8 cellular contexts compared by ENCODE assay signal in genomic region chr18:9404565-9405060, GRCh38.
DNase-seq lines count a peak whose midpoint lies in the region; ATAC-seq and TF ChIP-seq lines count a peak whose summit lies in the region.

No MANE protein-coding gene starts in this region.

- peaks cover 5% of the 10 kb centered on the region for H3K9me3 Mint-ChIP-seq in activated naive CD8-positive, alpha-beta T cell treated with anti-CD3 and anti-CD28 coated beads for 36 hours
- no peaks in the 10 kb centered on the region for H3K9me3 Mint-ChIP-seq in neural progenitor cell
- no peaks in the 10 kb centered on the region for H3K9me3 Mint-ChIP-seq in glutamatergic neuron (ENCODE audit: unreplicated experiment)

- H4K20me1 ChIP-seq in neural progenitor cell (ENCODE audit: low read depth) = no peaks in the 10 kb centered on the region
- no peaks in the 10 kb centered on the region for H4K20me1 ChIP-seq in mammary epithelial cell (ENCODE audit: insufficient read depth, low read length)

- no peaks in the 10 kb centered on the region for H3K27me3 Mint-ChIP-seq in activated naive CD8-positive, alpha-beta T cell treated with anti-CD3 and anti-CD28 coated beads for 36 hours
- H3K27me3 Mint-ChIP-seq in neural progenitor cell (ENCODE audit: insufficient read depth, low read depth) (peaks cover 3% of the 10 kb centered on the region), glutamatergic neuron (ENCODE audit: unreplicated experiment) (no peaks in the 10 kb centered on the region)

- H3K9me3 ChIP-seq in neural progenitor cell (ENCODE audit: low read depth) (peaks cover 4% of the 10 kb centered on the region), ascending aorta (no peaks in the 10 kb centered on the region), mammary epithelial cell (replicated peaks; ENCODE audit: insufficient read depth, low read length) (no peaks in the 10 kb centered on the region)

- in situ Hi-C loops in mammary epithelial cell (cut with MboI; ENCODE audit: low sequenced_read_pairs in 2 of 2) = no loop called here

- peak overlapping the region; percentile 78 for H3K4me3 Mint-ChIP-seq in activated naive CD8-positive, alpha-beta T cell treated with anti-CD3 and anti-CD28 coated beads for 36 hours
- H3K4me3 Mint-ChIP-seq in neural progenitor cell = no peak overlapping the region
- H3K4me3 Mint-ChIP-seq in glutamatergic neuron (ENCODE audit: unreplicated experiment) = no peak overlapping the region

- no TSS peak for BruUV-seq in mammary epithelial cell (replicated peaks; lab: Mats Ljungman, UMichigan)

- WGBS in mammary epithelial cell (ENCODE audit: low coverage, missing lambda C conversion rate) = 91% methylated on average over 16 of the region's 19 CpGs

- H3K36me3 Mint-ChIP-seq in activated naive CD8-positive, alpha-beta T cell treated with anti-CD3 and anti-CD28 coated beads for 36 hours = peaks cover 9% of the 10 kb centered on the region
- H3K36me3 Mint-ChIP-seq in neural progenitor cell (peaks cover 12% of the 10 kb centered on the region), glutamatergic neuron (ENCODE audit: unreplicated experiment) (peaks cover 4% of the 10 kb centered on the region)

- H3K36me3 ChIP-seq in neural progenitor cell (no peaks in the 10 kb centered on the region), ascending aorta (peaks cover 0 to 4% of the 10 kb centered on the region in 2 donors), mammary epithelial cell (ENCODE audit: insufficient read depth, low read length) (no peaks in the 10 kb centered on the region)

- TF ChIP-seq CTCF in GM12875 (IDR thresholded peaks at IDR 0.05; ENCODE audit: borderline replicate concordance, insufficient read depth, low read depth, low read length) (no peak), neural progenitor cell (IDR thresholded peaks at IDR 0.05) (no peak), ascending aorta (IDR thresholded peaks at IDR 0.05) (no peak), glutamatergic neuron (IDR thresholded peaks at IDR 0.05; ENCODE audit: partially characterized antibody, unreplicated experiment) (no peak), mammary epithelial cell (conservative IDR thresholded peaks at IDR 0.05 in 1 of 2, IDR thresholded peaks at IDR 0.05 in 1 of 2; ENCODE audit: extremely low read depth in 1 of 2, insufficient read depth in 1 of 2, low read depth in 1 of 2, low read length in 2 of 2) (no peak)

- no peaks in the 10 kb centered on the region for H3K4me1 ChIP-seq in neural progenitor cell
- no peaks in the 10 kb centered on the region for H3K4me1 ChIP-seq in ascending aorta
- H3K4me1 ChIP-seq in mammary epithelial cell (ENCODE audit: insufficient read depth, low read length) = peaks cover 4% of the 10 kb centered on the region

- H3K27me3 ChIP-seq in neural progenitor cell (no peaks in the 10 kb centered on the region), ascending aorta (no peaks in the 10 kb centered on the region), mammary epithelial cell (ENCODE audit: insufficient read depth, low read length) (no peaks in the 10 kb centered on the region)

- dilution Hi-C loops in mammary epithelial cell (cut with HindIII; ENCODE audit: low sequenced_read_pairs) = no loop called here

- H3K27ac Mint-ChIP-seq in activated naive CD8-positive, alpha-beta T cell treated with anti-CD3 and anti-CD28 coated beads for 36 hours = peak overlapping the region; percentile 75
- H3K27ac Mint-ChIP-seq in neural progenitor cell = peak overlapping the region; percentile 86
- no peak overlapping the region for H3K27ac Mint-ChIP-seq in glutamatergic neuron (ENCODE audit: unreplicated experiment)

- intact Hi-C loops in ascending aorta (cut with DNase I) = no loop called here
- intact Hi-C loops in mammary epithelial cell (cut with micrococcal nuclease) = no loop called here

- CTCF ChIA-PET in mammary epithelial cell (lab: Charles Lee; ENCODE audit: low non-redundant PET) = no interaction called here

- peak; percentile 49 for ATAC-seq in HG03039 (IDR thresholded peaks at IDR 0.05; ENCODE audit: unreplicated experiment)

- DNase-seq in activated naive CD8-positive, alpha-beta T cell treated with anti-CD3 and anti-CD28 coated beads for 36 hours = peak; percentile 39
- DNase-seq in neural progenitor cell (ENCODE audit: low spot score) (no peak), ascending aorta (ENCODE audit: low spot score in 2 of 2) (no peak), glutamatergic neuron (no peak), mammary epithelial cell (no peak), SW480 (ENCODE audit: low spot score) (no peak)

- no peak overlapping the region for H3K4me2 ChIP-seq in neural progenitor cell
- H3K4me2 ChIP-seq in mammary epithelial cell (ENCODE audit: insufficient read depth, low read depth, low read length) = no peak overlapping the region

- H3K27ac ChIP-seq in neural progenitor cell = no peak overlapping the region
- no peak overlapping the region for H3K27ac ChIP-seq in ascending aorta
- no peak overlapping the region for H3K27ac ChIP-seq in mammary epithelial cell (ENCODE audit: insufficient read depth, low read depth, low read length)

- H2AFZ ChIP-seq in neural progenitor cell (replicated peaks) = no peak overlapping the region
- no peak overlapping the region for H2AFZ ChIP-seq in mammary epithelial cell (ENCODE audit: low read depth, low read length)

- H3K4me1 Mint-ChIP-seq in activated naive CD8-positive, alpha-beta T cell treated with anti-CD3 and anti-CD28 coated beads for 36 hours = peaks cover 10% of the 10 kb centered on the region
- no peaks in the 10 kb centered on the region for H3K4me1 Mint-ChIP-seq in neural progenitor cell
- H3K4me1 Mint-ChIP-seq in glutamatergic neuron (ENCODE audit: low read depth, unreplicated experiment) = no peaks in the 10 kb centered on the region

- H3K4me3 ChIP-seq in GM12875 (ENCODE audit: low read depth, low read length) (peak overlapping the region; percentile 28), neural progenitor cell (no peak overlapping the region), ascending aorta (no peak overlapping the region), mammary epithelial cell (replicated peaks in 1 of 3; ENCODE audit: insufficient read depth in 1 of 3, low read depth in 2 of 3, low read length in 3 of 3) (no peak overlapping the region)

- H3K9ac ChIP-seq in neural progenitor cell (no peak overlapping the region), mammary epithelial cell (ENCODE audit: insufficient read depth, low read length) (no peak overlapping the region)

- peaks cover 9% of the 10 kb centered on the region for H3F3A ChIP-seq in neural progenitor cell (ENCODE audit: low read depth)

- H3K79me2 ChIP-seq in neural progenitor cell (ENCODE audit: low read depth) = no peaks in the 10 kb centered on the region
- H3K79me2 ChIP-seq in mammary epithelial cell (ENCODE audit: insufficient read depth, low read length) = no peaks in the 10 kb centered on the region
